Comparison of ENCODE assay signal across 1 cellular context in genomic region chr19:787551-787950, GRCh38.
TF ChIP-seq lines count a peak whose summit lies in the region.

No MANE protein-coding gene starts in this region.

TF ChIP-seq in H1, 55 proteins besides CTCF, POLR2A, EP300 and RAD21:
- TF ChIP-seq EZH2 (IDR thresholded peaks at IDR 0.05; ENCODE audit: low read depth, low read length, severe bottlenecking): no peak
